In genomic region chr1:156709743-156710489, GRCh38 we compare ENCODE assay signal across 9 cellular contexts. TPM values are rescaled to one million over a fixed set of nuclear protein-coding genes. Genes with fewer than 3 reads are reported as not detected.
DNase-seq lines count a peak whose midpoint lies in the region; ATAC-seq, FAIRE-seq and TF ChIP-seq lines count a peak whose summit lies in the region.
"Had no signal": no experiment of that assay in that cellular context is flagged by ENCODE, and none has a peak within 500 bp of the region (broad histone marks: within the 10 kb centered on the region; RNA-seq: fewer than 3 reads in every experiment).

No MANE protein-coding gene starts in this region.

- peak; percentile 64 for FAIRE-seq in H54 (lab: Jason Lieb, UNC)
- FAIRE-seq in RCC 7860 (lab: Jason Lieb, UNC), result no peak

- H3K4me1 ChIP-seq in gastroesophageal sphincter, result peaks cover 0 to 79% (median 39%) of the 10 kb centered on the region in 3 donors

- 40% methylated on average over 3 of the region's 11 CpGs; no CpG with 5 or more reads in 1 of the 2 donors for WGBS in gastroesophageal sphincter (ENCODE audit: low coverage in 1 of 2), 2 donors

- TF ChIP-seq POLR2A in H54 (IDR thresholded peaks at IDR 0.05; ENCODE audit: low read depth, low read length) (0 out of 2 replicates have a peak, but pooled peaks have one; percentile 5), gastroesophageal sphincter (IDR thresholded peaks at IDR 0.05) (no peak)

- no peaks in the 10 kb centered on the region for H3K9me3 ChIP-seq in gastroesophageal sphincter
- H3K9me3 ChIP-seq: SJSA1 had no signal

- no peak for TF ChIP-seq CTCF in gastroesophageal sphincter (IDR thresholded peaks at IDR 0.05)

- no peaks in the 10 kb centered on the region for H3K27me3 ChIP-seq in gastroesophageal sphincter
- H3K27me3 ChIP-seq: SJSA1 had no signal

- no peak for TF ChIP-seq EP300 in gastroesophageal sphincter (IDR thresholded peaks at IDR 0.05)

- H3K36me3 ChIP-seq in gastroesophageal sphincter, result no peaks in the 10 kb centered on the region
- H3K36me3 ChIP-seq: SJSA1 had no signal

- peak; percentile 80 for DNase-seq in H54 (ENCODE audit: insufficient read length, low spot score)
- peak; percentile 18 for DNase-seq in RPMI8226
- peak; percentile 49 for DNase-seq in renal cortical epithelial cell (ENCODE audit: low read depth)
- no peak for DNase-seq in RCC 7860 (ENCODE audit: low spot score)
- no peak for DNase-seq in NCI-H774 (lab: John Stamatoyannopoulos, UW)

- peak; percentile 68 for ATAC-seq in gastroesophageal sphincter
- ATAC-seq in GM18502 (IDR thresholded peaks at IDR 0.05; ENCODE audit: poor library complexity, unreplicated experiment), result no peak
- no peak for ATAC-seq in GM19351 (IDR thresholded peaks at IDR 0.05; ENCODE audit: unreplicated experiment)

- no peak overlapping the region for H3K4me3 ChIP-seq in gastroesophageal sphincter
- H3K4me3 ChIP-seq: SJSA1 had no signal

- peak overlapping the region in 3 of 4 donors; percentile 48 to 85 (median 62) for H3K27ac ChIP-seq in gastroesophageal sphincter
- H3K27ac ChIP-seq: SJSA1 had no signal

RNA-seq across cellular contexts. Expression of gene CRABP2, which starts 4.5 kb away (rescaled TPM):
- total RNA-seq in gastroesophageal sphincter (10 to 100 TPM in 1 of 4 donors, 1 to 10 TPM in 2, under 1 TPM in 1; 0.54 to 36.7 (median 6.0) TPM), renal cortical epithelial cell (1.4 and 8.3 TPM in 2 replicates)

RNA-seq across cellular contexts. Expression of gene METTL25B, which starts 18.4 kb away (rescaled TPM):
- total RNA-seq in gastroesophageal sphincter (10 to 100 TPM in 3 of 4 donors, 1 to 10 TPM in 1; 8.4 to 29.0 (median 17.4) TPM), renal cortical epithelial cell (5.2 and 11.5 TPM in 2 replicates)

RNA-seq across cellular contexts. Expression of gene ISG20L2, which starts 18.6 kb away (rescaled TPM):
- total RNA-seq in gastroesophageal sphincter, result 10 to 100 TPM; 14.5 to 18.4 (median 17.0) TPM
- 6.3 and 10.3 TPM in 2 replicates for total RNA-seq in renal cortical epithelial cell

RNA-seq across cellular contexts. Expression of gene MRPL24, which starts 31.0 kb away (rescaled TPM):
- total RNA-seq in gastroesophageal sphincter, result 10 to 100 TPM; 50.6 to 84.2 (median 69.9) TPM
- 26.3 and 40.8 TPM in 2 replicates for total RNA-seq in renal cortical epithelial cell

RNA-seq across cellular contexts. Expression of gene NES, which starts 32.7 kb away (rescaled TPM):
- total RNA-seq in gastroesophageal sphincter (10 to 100 TPM; 13.9 to 34.3 (median 23.9) TPM), renal cortical epithelial cell (1.0 and 1.6 TPM in 2 replicates)

Comparison
In these comparisons a context has a peak if more than half of its experiments do, and no peak if none do; other contexts are left out.
1. DNase-seq: peak in H54 (single experiment), RPMI8226 (single experiment) and renal cortical epithelial cell (single experiment); none in RCC 7860 (single experiment) and NCI-H774 (single experiment).